In the genomic region with DNA sequence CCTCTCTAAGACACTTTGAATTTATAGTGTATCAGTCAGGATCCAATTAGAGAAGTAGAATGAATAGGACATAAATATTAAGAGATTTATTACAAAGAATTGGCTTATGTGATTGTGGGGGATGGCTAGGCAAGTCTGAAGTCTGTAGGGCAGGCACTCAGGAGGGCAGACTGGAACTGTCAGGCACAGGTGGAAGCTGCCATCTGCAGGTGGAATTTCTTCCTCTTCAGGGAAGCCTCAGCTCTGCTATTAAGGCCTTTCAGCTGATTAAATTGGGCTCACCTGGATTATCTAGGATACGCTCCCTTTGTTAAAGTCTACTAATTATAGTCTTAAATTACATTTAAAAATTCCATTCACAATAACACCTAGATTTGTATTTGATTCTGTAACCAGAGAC, we compare ENCODE assay signal across 14 cellular contexts.
DNase-seq lines count a peak whose midpoint lies in the region; ATAC-seq, FAIRE-seq and TF ChIP-seq lines count a peak whose summit lies in the region.
"Had no signal": no experiment of that assay in that cellular context is flagged by ENCODE, and none has a peak within 500 bp of the region (broad histone marks: within the 10 kb centered on the region; RNA-seq: fewer than 3 reads in every experiment).

No MANE protein-coding gene starts in this region.

- no peak for TF ChIP-seq POLR2A in sigmoid colon (IDR thresholded peaks at IDR 0.05)

- peaks cover 41% of the 10 kb centered on the region for H3K4me1 ChIP-seq in GM23248 (ENCODE audit: insufficient read depth)
- H3K4me1 ChIP-seq in sigmoid colon, result peaks cover 0 to 19% (median 15%) of the 10 kb centered on the region in 4 donors
- H3K4me1 ChIP-seq: tibial artery had no signal

- peak overlapping the region; percentile 39 for H3K4me2 ChIP-seq in GM23248 (ENCODE audit: unreplicated experiment)

- 100% methylated on average over 1 of the region's 1 CpG for WGBS in GM23248 (ENCODE audit: low coverage in 1 of 2, low lambda C conversion rate in 2 of 2, missing lambda C conversion rate in 2 of 2), 2 experiments
- WGBS in sigmoid colon, 2 donors, result 92 to 94% methylated on average over 1 of the region's 1 CpG

- H3K27me3 ChIP-seq in GM23248 (replicated peaks; ENCODE audit: insufficient read depth) (no peaks in the 10 kb centered on the region), sigmoid colon (no peaks in the 10 kb centered on the region)
- H3K27me3 ChIP-seq: tibial artery had no signal

- no peak overlapping the region for H3K27ac ChIP-seq in GM23248
- H3K27ac ChIP-seq in sigmoid colon, result no peak overlapping the region
- H3K27ac ChIP-seq: HL-60, tibial artery had no signal

- TF ChIP-seq EP300 in sigmoid colon (IDR thresholded peaks at IDR 0.05), result no peak

- H3K4me3 ChIP-seq in GM23248 (no peak overlapping the region), epithelial cell of esophagus (ENCODE audit: low read length) (no peak overlapping the region), sigmoid colon (no peak overlapping the region)
- H3K4me3 ChIP-seq: tibial artery had no signal

- H3K9ac ChIP-seq in GM23248, result no peak overlapping the region

- no peaks in the 10 kb centered on the region for H3K79me2 ChIP-seq in GM23248 (ENCODE audit: insufficient read depth)

- in situ Hi-C loops in GM23248 (cut with MboI), result no loop called here

- intact Hi-C loops in sciatic nerve (cut with DNase I), result no loop called here
- intact Hi-C loops in sigmoid colon (cut with DNase I), result no loop called here

- H3K27me3 Mint-ChIP-seq in glutamatergic neuron (ENCODE audit: unreplicated experiment), result peaks cover 3% of the 10 kb centered on the region

- peaks cover 39% of the 10 kb centered on the region for H3F3A ChIP-seq in GM23248 (ENCODE audit: insufficient read depth)

- no peaks in the 10 kb centered on the region for H4K20me1 ChIP-seq in GM23248 (ENCODE audit: insufficient read depth)

- peak overlapping the region; percentile 49; the same call in 1 of the 2 replicates for H2AFZ ChIP-seq in GM23248

- no peaks in the 10 kb centered on the region for H3K4me1 Mint-ChIP-seq in glutamatergic neuron (ENCODE audit: low read depth, unreplicated experiment)
- H3K4me1 Mint-ChIP-seq: T-cell had no signal

- ATAC-seq in sciatic nerve, result no peak
- ATAC-seq: CD8-positive, alpha-beta T cell; T-cell had no signal

- no peaks in the 10 kb centered on the region for H3K9me2 ChIP-seq in GM23248 (ENCODE audit: insufficient read depth)

- H3K4me3 Mint-ChIP-seq in glutamatergic neuron (ENCODE audit: unreplicated experiment), result no peak overlapping the region
- H3K4me3 Mint-ChIP-seq: CD8-positive, alpha-beta T cell; T-cell had no signal

- H3K27ac Mint-ChIP-seq in glutamatergic neuron (ENCODE audit: unreplicated experiment), result no peak overlapping the region
- H3K27ac Mint-ChIP-seq: CD8-positive, alpha-beta T cell; T-cell had no signal

- H3K9me3 ChIP-seq in GM23248 (ENCODE audit: low read depth) (no peaks in the 10 kb centered on the region), sigmoid colon (no peaks in the 10 kb centered on the region)
- H3K9me3 ChIP-seq: tibial artery had no signal

- FAIRE-seq in urothelium cell line (lab: Jason Lieb, UNC), result no peak

- H3K36me3 Mint-ChIP-seq in glutamatergic neuron (ENCODE audit: unreplicated experiment), result no peaks in the 10 kb centered on the region
- H3K36me3 Mint-ChIP-seq: CD8-positive, alpha-beta T cell; T-cell had no signal

- H3K9me3 Mint-ChIP-seq in glutamatergic neuron (ENCODE audit: unreplicated experiment), result peaks cover 3% of the 10 kb centered on the region
- H3K9me3 Mint-ChIP-seq: CD8-positive, alpha-beta T cell; T-cell had no signal

- DNase-seq in D341Med (ENCODE audit: low spot score) (peak; percentile 57), GM23248 (no peak), NCI-H82 (lab: John Stamatoyannopoulos, UW) (peak; percentile 91), epithelial cell of esophagus (ENCODE audit: low read depth) (peak; percentile 57), urothelium cell line (ENCODE audit: low spot score) (no peak), glutamatergic neuron (no peak), sciatic nerve (ENCODE audit: low spot score) (no peak), sigmoid colon (no peak)
- DNase-seq: CD8-positive, alpha-beta T cell; midbrain; NCI-H187 treated with DMSO at 0.1 percent for 48 hours; T-cell; tibial artery had no signal

- TF ChIP-seq CTCF in epithelial cell of esophagus (IDR thresholded peaks at IDR 0.05; ENCODE audit: insufficient read depth, low read depth, low read length, missing control alignments), result peak; percentile 55
- no peak for TF ChIP-seq CTCF in glutamatergic neuron (IDR thresholded peaks at IDR 0.05; ENCODE audit: partially characterized antibody, unreplicated experiment)
- no peak for TF ChIP-seq CTCF in sigmoid colon (IDR thresholded peaks at IDR 0.05)

- H3K36me3 ChIP-seq in GM23248 (ENCODE audit: low read depth), result no peaks in the 10 kb centered on the region
- no peaks in the 10 kb centered on the region for H3K36me3 ChIP-seq in sigmoid colon
- H3K36me3 ChIP-seq: tibial artery had no signal

Comparison
In these comparisons a context has a peak if more than half of its experiments do, and no peak if none do; other contexts are left out.
1. DNase-seq: peak in D341Med (single experiment), NCI-H82 (single experiment) and epithelial cell of esophagus (single experiment); none in GM23248 (single experiment), urothelium cell line (single experiment), glutamatergic neuron (single experiment), sciatic nerve (single experiment) and sigmoid colon (single experiment).